In genomic region chr4:8514391-8514790, GRCh38 we compare ENCODE assay signal across 30 cellular contexts.
"Had no signal": no experiment of that assay in that cellular context is flagged by ENCODE, and none has a peak within 500 bp of the region (broad histone marks: within the 10 kb centered on the region; RNA-seq: fewer than 3 reads in every experiment).

No MANE protein-coding gene starts in this region.

- DNase-seq: naive B cell; nephron progenitor cell; nucleus accumbens; psoas muscle; right cardiac atrium; right lobe of liver; sigmoid colon; spleen; stimulated activated CD4-positive, alpha-beta T cell treated with anti-CD3 and anti-CD28 coated beads, Interleukin-12 subunit alpha, Interleukin-12 subunit beta, amount 100 ng/mL, for 4 hours; stimulated activated CD4-positive, alpha-beta T cell treated with anti-CD3 and anti-CD28 coated beads, Interleukin-1b, Interleukin-23, amount 100 ng/mL, for 48 hours; stimulated activated CD4-positive, alpha-beta T cell treated with anti-CD3 and anti-CD28 coated beads, Interleukin-4, amount 100 ng/mL, for 1 hour; stimulated activated CD4-positive, alpha-beta T cell treated with anti-CD3 and anti-CD28 coated beads, Interleukin-4, amount 100 ng/mL, for 4 hours; stimulated activated CD8-positive, alpha-beta memory T cell treated with anti-CD3 and anti-CD28 coated beads, Interleukin-4, amount 100 ng/mL, for 48 hours; stimulated activated naive CD4-positive, alpha-beta T cell; stimulated activated naive CD8-positive, alpha-beta T cell treated with anti-CD3 and anti-CD28 coated beads, Interleukin-15, amount 100 ng/mL, for 72 hours; stimulated activated naive CD8-positive, alpha-beta T cell treated with anti-CD3 and anti-CD28 coated beads, Interleukin-15, Interleukin-2, amounts not matched to agents 100 U/mL and 50 U/mL, for 24 hours; substantia nigra; thyroid gland; upper lobe of right lung; uterus had no signal

- H3K9me3 ChIP-seq: neutrophil, pancreas, psoas muscle, right lobe of liver, sigmoid colon, suprapubic skin, thoracic aorta, thyroid gland, upper lobe of right lung, uterus had no signal

- H3K27ac ChIP-seq: neutrophil, pancreas, psoas muscle, right lobe of liver, sigmoid colon, skin epidermis, suprapubic skin, thoracic aorta, thyroid gland, tibial nerve, upper lobe of right lung, uterus had no signal

- ATAC-seq: naive thymus-derived CD8-positive, alpha-beta T cell; natural killer cell treated with Interleukin-12 subunit alpha and Interleukin-12 subunit beta and Interleukin-15 and Interleukin-18, amount 100 ng/mL, for 72 hours; pancreas; right cardiac atrium; right lobe of liver; stimulated activated memory B cell treated with anti-CD40 and anti-IgM and Interleukin-4, amounts not matched to agents 10 μg/mL and 1 μg/mL and 100 μg/mL, for 72 hours; stimulated activated naive CD8-positive, alpha-beta T cell treated with anti-CD3 and anti-CD28 coated beads, Interleukin-15, amount 100 ng/mL, for 72 hours; stimulated activated naive CD8-positive, alpha-beta T cell treated with anti-CD3 and anti-CD28 coated beads, Interleukin-15, Interleukin-2, amounts not matched to agents 100 U/mL and 50 U/mL, for 24 hours; upper lobe of right lung had no signal

- H3K4me1 ChIP-seq: pancreas, psoas muscle, right lobe of liver, sigmoid colon, suprapubic skin, thyroid gland, tibial nerve, upper lobe of right lung, uterus had no signal

- H3K36me3 ChIP-seq: neutrophil, pancreas, right lobe of liver, sigmoid colon, spleen, suprapubic skin, thoracic aorta, thyroid gland, upper lobe of right lung, uterus had no signal

- H3K4me2 ChIP-seq: smooth muscle cell had no signal

- H3K27me3 ChIP-seq: neutrophil, pancreas, right lobe of liver, sigmoid colon, spleen, suprapubic skin, thyroid gland, tibial nerve, upper lobe of right lung, uterus had no signal

- H3K4me3 ChIP-seq: pancreas, psoas muscle, right lobe of liver, sigmoid colon, skin epidermis, smooth muscle cell, spleen, suprapubic skin, thoracic aorta, thyroid gland, tibial nerve, upper lobe of right lung, uterus had no signal
